In genomic region chr11:72642815-72643511, GRCh38 we compare ENCODE assay signal across 1 cellular context.
TF ChIP-seq lines count a peak whose summit lies in the region.

No MANE protein-coding gene starts in this region.

TF ChIP-seq in H1, 55 proteins besides CTCF, POLR2A, EP300 and RAD21 (continued from another document):
- TF ChIP-seq CHD7 (IDR thresholded peaks at IDR 0.05; ENCODE audit: insufficient replicate concordance, low read length) (no peak), SIRT6 (IDR thresholded peaks at IDR 0.05; ENCODE audit: low read length) (no peak), BCL11A (IDR thresholded peaks at IDR 0.05; ENCODE audit: low read depth in 2 of 2, low read length in 2 of 2) (no peak), CTBP2 (IDR thresholded peaks at IDR 0.05; ENCODE audit: borderline replicate concordance, insufficient read depth, insufficient read length, low read length) (no peak), TAF1 (IDR thresholded peaks at IDR 0.05; ENCODE audit: low read depth, low read length) (no peak), CHD1 (IDR thresholded peaks at IDR 0.05; ENCODE audit: low read depth, low read length) (no peak), CBX8 (IDR thresholded peaks at IDR 0.05; ENCODE audit: borderline replicate concordance, low read depth, low read length) (no peak), RXRA (IDR thresholded peaks at IDR 0.05; ENCODE audit: insufficient read depth, low read depth, low read length) (no peak), EZH2 (IDR thresholded peaks at IDR 0.05; ENCODE audit: low read depth, low read length, severe bottlenecking) (no peak), ZNF274 (IDR thresholded peaks at IDR 0.05; ENCODE audit: borderline replicate concordance, extremely low read depth, low read length) (no peak), RFX5 (IDR thresholded peaks at IDR 0.05; ENCODE audit: borderline replicate concordance, low read depth, low read length) (no peak), E2F6 (IDR thresholded peaks at IDR 0.05) (peak; percentile 71; the same call in 1 of the 2 replicates), TEAD4 (IDR thresholded peaks at IDR 0.05; ENCODE audit: low read depth, low read length) (no peak), TAF7 (optimal IDR thresholded peaks at IDR 0.05; ENCODE audit: borderline replicate concordance, low read depth, low read length) (no peak), NRF1 (IDR thresholded peaks at IDR 0.05; ENCODE audit: low read depth, low read length) (no peak), EGR1 (IDR thresholded peaks at IDR 0.05; ENCODE audit: borderline replicate concordance, low read depth, low read length) (no peak), POLR2AphosphoS5 (IDR thresholded peaks at IDR 0.05; ENCODE audit: low read depth, low read length) (no peak), GTF2F1 (IDR thresholded peaks at IDR 0.05; ENCODE audit: borderline replicate concordance, low read depth, low read length) (no peak), BRCA1 (IDR thresholded peaks at IDR 0.05; ENCODE audit: low read depth, low read length) (no peak), JUN (IDR thresholded peaks at IDR 0.05; ENCODE audit: low read depth, low read length) (no peak), GABPA (IDR thresholded peaks at IDR 0.05; ENCODE audit: borderline replicate concordance, insufficient read depth, low read length) (peak; percentile 44; the same call in 1 of the 2 replicates), SRF (IDR thresholded peaks at IDR 0.05; ENCODE audit: low read depth, low read length) (no peak), SP4 (IDR thresholded peaks at IDR 0.05; ENCODE audit: low read length) (no peak), KDM5A (IDR thresholded peaks at IDR 0.05; ENCODE audit: low read length) (no peak), RBBP5 (IDR thresholded peaks at IDR 0.05; ENCODE audit: borderline replicate concordance, low read depth, low read length) (peak; percentile 33; the same call in 1 of the 2 replicates), SP1 (IDR thresholded peaks at IDR 0.05; ENCODE audit: low read depth, low read length) (no peak), POU5F1 (IDR thresholded peaks at IDR 0.05; ENCODE audit: low read depth, low read length) (no peak), TBP (IDR thresholded peaks at IDR 0.05; ENCODE audit: low read depth, low read length) (no peak), NANOG (IDR thresholded peaks at IDR 0.05; ENCODE audit: insufficient read depth, low read depth, low read length, poor library complexity, severe bottlenecking) (no peak), KDM4A (IDR thresholded peaks at IDR 0.05; ENCODE audit: low read depth, low read length, severe bottlenecking) (peak; percentile 62), RNF2 (IDR thresholded peaks at IDR 0.05; ENCODE audit: borderline replicate concordance, low read depth, low read length, missing control alignments, poor library complexity, severe bottlenecking) (no peak), SIN3A (conservative IDR thresholded peaks at IDR 0.05 in 1 of 2, IDR thresholded peaks at IDR 0.05 in 1 of 2; ENCODE audit: low read depth in 1 of 2, low read length in 2 of 2) (0 out of 4 replicates have a peak, but pooled peaks of 1 of the 2 experiments have one; percentile 58), CEBPB (IDR thresholded peaks at IDR 0.05; ENCODE audit: low read depth, low read length) (no peak), SIX5 (IDR thresholded peaks at IDR 0.05; ENCODE audit: low read depth, low read length) (no peak), SUZ12 (IDR thresholded peaks at IDR 0.05; ENCODE audit: low read length) (no peak; the same call in 1 of the 2 replicates), SAP30 (IDR thresholded peaks at IDR 0.05; ENCODE audit: insufficient read depth, insufficient replicate concordance, low read length) (no peak), SP2 (IDR thresholded peaks at IDR 0.05; ENCODE audit: low read length) (no peak), JUND (IDR thresholded peaks at IDR 0.05; ENCODE audit: low read length) (no peak), TCF12 (IDR thresholded peaks at IDR 0.05; ENCODE audit: low read depth, low read length) (no peak), YY1 (IDR thresholded peaks at IDR 0.05; ENCODE audit: low read depth, low read length) (no peak), ASH2L (IDR thresholded peaks at IDR 0.05; ENCODE audit: low read length) (peak; percentile 7), PHF8 (conservative IDR thresholded peaks at IDR 0.05; ENCODE audit: low read depth, low read length) (no peak), MAFK (IDR thresholded peaks at IDR 0.05; ENCODE audit: low read depth, low read length) (no peak), BACH1 (IDR thresholded peaks at IDR 0.05; ENCODE audit: low read length) (no peak), HDAC2 (IDR thresholded peaks at IDR 0.05; ENCODE audit: borderline replicate concordance in 1 of 2, low read depth in 2 of 2, low read length in 2 of 2) (no peak), HDAC6 (IDR thresholded peaks at IDR 0.05; ENCODE audit: low read depth, low read length) (no peak), KDM1A (IDR thresholded peaks at IDR 0.05; ENCODE audit: borderline replicate concordance, low read length) (no peak), CREB1 (IDR thresholded peaks at IDR 0.05) (no peak), FOSL1 (IDR thresholded peaks at IDR 0.05; ENCODE audit: insufficient read depth, low read depth, low read length) (no peak)
- TF ChIP-seq, protein P1, sequence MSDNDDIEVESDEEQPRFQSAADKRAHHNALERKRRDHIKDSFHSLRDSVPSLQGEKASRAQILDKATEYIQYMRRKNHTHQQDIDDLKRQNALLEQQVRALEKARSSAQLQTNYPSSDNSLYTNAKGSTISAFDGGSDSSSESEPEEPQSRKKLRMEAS (IDR thresholded peaks at IDR 0.05), result peak; percentile 72
- TF ChIP-seq, protein P2, sequence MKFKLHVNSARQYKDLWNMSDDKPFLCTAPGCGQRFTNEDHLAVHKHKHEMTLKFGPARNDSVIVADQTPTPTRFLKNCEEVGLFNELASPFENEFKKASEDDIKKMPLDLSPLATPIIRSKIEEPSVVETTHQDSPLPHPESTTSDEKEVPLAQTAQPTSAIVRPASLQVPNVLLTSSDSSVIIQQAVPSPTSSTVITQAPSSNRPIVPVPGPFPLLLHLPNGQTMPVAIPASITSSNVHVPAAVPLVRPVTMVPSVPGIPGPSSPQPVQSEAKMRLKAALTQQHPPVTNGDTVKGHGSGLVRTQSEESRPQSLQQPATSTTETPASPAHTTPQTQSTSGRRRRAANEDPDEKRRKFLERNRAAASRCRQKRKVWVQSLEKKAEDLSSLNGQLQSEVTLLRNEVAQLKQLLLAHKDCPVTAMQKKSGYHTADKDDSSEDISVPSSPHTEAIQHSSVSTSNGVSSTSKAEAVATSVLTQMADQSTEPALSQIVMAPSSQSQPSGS (IDR thresholded peaks at IDR 0.05; ENCODE audit: low read length), result no peak
- TF ChIP-seq, protein P3, sequence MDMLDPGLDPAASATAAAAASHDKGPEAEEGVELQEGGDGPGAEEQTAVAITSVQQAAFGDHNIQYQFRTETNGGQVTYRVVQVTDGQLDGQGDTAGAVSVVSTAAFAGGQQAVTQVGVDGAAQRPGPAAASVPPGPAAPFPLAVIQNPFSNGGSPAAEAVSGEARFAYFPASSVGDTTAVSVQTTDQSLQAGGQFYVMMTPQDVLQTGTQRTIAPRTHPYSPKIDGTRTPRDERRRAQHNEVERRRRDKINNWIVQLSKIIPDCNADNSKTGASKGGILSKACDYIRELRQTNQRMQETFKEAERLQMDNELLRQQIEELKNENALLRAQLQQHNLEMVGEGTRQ (IDR thresholded peaks at IDR 0.05; ENCODE audit: low read length), result no peak
